ENCODE assay signal across 33 cellular contexts in genomic region chr13:104678161-104678560, GRCh38.
DNase-seq lines count a peak whose midpoint lies in the region; ATAC-seq and TF ChIP-seq lines count a peak whose summit lies in the region.
"Had no signal": no experiment of that assay in that cellular context is flagged by ENCODE, and none has a peak within 500 bp of the region (broad histone marks: within the 10 kb centered on the region; RNA-seq: fewer than 3 reads in every experiment).

No MANE protein-coding gene starts in this region.

- H3K4me3 ChIP-seq in tibial nerve, result no peak overlapping the region
- H3K4me3 ChIP-seq: A549; BLaER1; BLaER1 treated with 17β-estradiol and CSF1 and Interleukin-3, amounts not matched to agents 10 nM and 100 nM had no signal

- no peaks in the 10 kb centered on the region for H3K9me3 ChIP-seq in tibial nerve
- H3K9me3 ChIP-seq: A549; BE2C; BLaER1; BLaER1 treated with 17β-estradiol and CSF1 and Interleukin-3, amounts not matched to agents 10 nM and 100 nM; Caco-2 had no signal

- TF ChIP-seq POLR2A in tibial nerve (IDR thresholded peaks at IDR 0.05), result no peak

- no peak overlapping the region for H3K27ac ChIP-seq in tibial nerve
- H3K27ac ChIP-seq: 22Rv1; A549; BLaER1; BLaER1 treated with 17β-estradiol and CSF1 and Interleukin-3, amounts not matched to agents 10 nM and 100 nM; C4-2B had no signal

- no peak for TF ChIP-seq CTCF in tibial nerve (IDR thresholded peaks at IDR 0.05)

- no peaks in the 10 kb centered on the region for H3K27me3 ChIP-seq in tibial nerve
- H3K27me3 ChIP-seq: BE2C; BLaER1; BLaER1 treated with 17β-estradiol and CSF1 and Interleukin-3, amounts not matched to agents 10 nM and 100 nM had no signal

- intact Hi-C loops in head of caudate nucleus (cut with DNase I), result no loop called here

- no peaks in the 10 kb centered on the region for H3K4me1 ChIP-seq in tibial nerve
- H3K4me1 ChIP-seq: A549; BE2C; BLaER1; BLaER1 treated with 17β-estradiol and CSF1 and Interleukin-3, amounts not matched to agents 10 nM and 100 nM; Caco-2 had no signal

- DNase-seq in Ammon's horn (ENCODE audit: low spot score) (peak; percentile 27), head of caudate nucleus (peak in 24 of 42 donors; percentile 5 to 74 (median 34)), putamen (ENCODE audit: low spot score) (peak; percentile 61), tibial nerve (ENCODE audit: low spot score in 2 of 2) (no peak), SW480 (ENCODE audit: low spot score) (no peak)
- DNase-seq in central memory CD4-positive, alpha-beta T cell, result peak; percentile 0
- DNase-seq: 8988T; ACHN; AML-193; BE2C; C1 segment of cervical spinal cord; Caco-2; Calu3; CD4-positive, alpha-beta memory T cell; CD4-positive, alpha-beta T cell; CD4-positive, CD25-positive, alpha-beta regulatory T cell; CD8-positive, alpha-beta memory T cell; CD8-positive, alpha-beta T cell; COR-L47; DMS 273 treated with DMSO at 0.1 percent for 48 hours; DMS153; DMS53; DMS79; DMS79 treated with DMSO at 0.1 percent for 48 hours; DND-41; EL had no signal

- ATAC-seq in GM18909 (IDR thresholded peaks at IDR 0.05; ENCODE audit: poor library complexity, unreplicated experiment) (no peak), GM19328 (IDR thresholded peaks at IDR 0.05; ENCODE audit: unreplicated experiment) (no peak)
- ATAC-seq: A549; CD8-positive, alpha-beta T cell had no signal

- no peaks in the 10 kb centered on the region for H3K36me3 ChIP-seq in tibial nerve
- H3K36me3 ChIP-seq: BE2C; BLaER1; BLaER1 treated with 17β-estradiol and CSF1 and Interleukin-3, amounts not matched to agents 10 nM and 100 nM had no signal

- WGBS in tibial nerve, 2 donors, result 90 to 92% methylated on average over 5 of the region's 5 CpGs

- TF ChIP-seq EP300 in tibial nerve (IDR thresholded peaks at IDR 0.05), result no peak

Comparison
In these comparisons a context has a peak if more than half of its experiments do, and no peak if none do; other contexts are left out.
1. DNase-seq: peak in Ammon's horn (single experiment), central memory CD4-positive, alpha-beta T cell (single experiment), head of caudate nucleus (24 of 42) and putamen (single experiment); none in tibial nerve (0 of 2) and SW480 (single experiment).